ENCODE assay signal across 34 cellular contexts in genomic region chr2:165891345-165891744, GRCh38.
DNase-seq lines count a peak whose midpoint lies in the region; ATAC-seq, FAIRE-seq and TF ChIP-seq lines count a peak whose summit lies in the region.
"Had no signal": no experiment of that assay in that cellular context is flagged by ENCODE, and none has a peak within 500 bp of the region (broad histone marks: within the 10 kb centered on the region; RNA-seq: fewer than 3 reads in every experiment).

No MANE protein-coding gene starts in this region.

- no TSS peak for BruUV-seq in HepG2 (replicated peaks; lab: Mats Ljungman, UMichigan)
- no TSS peak for BruUV-seq in GM12878 (replicated peaks; lab: Mats Ljungman, UMichigan)
- no TSS peak for BruUV-seq in K562 (replicated peaks; lab: Mats Ljungman, UMichigan)

- CTCF ChIA-PET in HepG2 (lab: Yijun Ruan, JAX; ENCODE audit: low intra/inter-chr PET ratio, low total read pairs) (no interaction called here), HEK293 (lab: Yijun Ruan, JAX) (interaction anchor here (1.2 kb wide), 1 partner anchor 17 kb away, joined by 4 read pairs; no protein-coding TSS in a partner anchor), GM12878 (lab: Yijun Ruan, JAX) (interaction anchor here (1.0 to 2.2 kb wide), 3 partner anchors 9 to 17 kb away, joined by 3 to 7 read pairs (median 3); no protein-coding TSS in a partner anchor), K562 (lab: Yijun Ruan, JAX; ENCODE audit: low intra/inter-chr PET ratio) (no interaction called here)

- no peaks in the 10 kb centered on the region for H3K27me3 ChIP-seq in HepG2 (ENCODE audit: control insufficient read depth in 1 of 2, insufficient read depth in 2 of 2, low read length in 2 of 2)
- no peaks in the 10 kb centered on the region for H3K27me3 ChIP-seq in right lobe of liver
- no peaks in the 10 kb centered on the region for H3K27me3 ChIP-seq in GM12878 (replicated peaks in 1 of 2; ENCODE audit: control insufficient read depth in 2 of 2, insufficient read depth in 2 of 2, low read length in 1 of 2)
- no peaks in the 10 kb centered on the region for H3K27me3 ChIP-seq in K562 (ENCODE audit: control insufficient read depth in 2 of 2, insufficient read depth in 2 of 2, low read length in 2 of 2)
- H3K27me3 ChIP-seq: BE2C; BLaER1; BLaER1 treated with 17β-estradiol and CSF1 and Interleukin-3, amounts not matched to agents 10 nM and 100 nM had no signal

- no peaks in the 10 kb centered on the region for H3K9me1 ChIP-seq in K562 (ENCODE audit: control insufficient read depth, insufficient read depth, low read length)

- H3K27ac ChIP-seq in HepG2 (ENCODE audit: extremely low read length, insufficient read depth, low read length) (no peak overlapping the region), right lobe of liver (no peak overlapping the region), HEK293 (ENCODE audit: extremely low read depth, low read depth, low read length) (no peak overlapping the region), GM12878 (ENCODE audit: control insufficient read depth, insufficient read depth) (no peak overlapping the region), K562 (ENCODE audit: extremely low read depth, low read depth, low read length) (no peak overlapping the region)
- H3K27ac ChIP-seq: 22Rv1; A549; BLaER1; BLaER1 treated with 17β-estradiol and CSF1 and Interleukin-3, amounts not matched to agents 10 nM and 100 nM; C4-2B had no signal

- peaks cover 0 to 2% (median 0%) of the 10 kb centered on the region in 7 donors for H3K9me3 Mint-ChIP-seq in CD14-positive monocyte
- H3K9me3 Mint-ChIP-seq: CD4-positive, alpha-beta memory T cell; CD4-positive, alpha-beta T cell; CD8-positive, alpha-beta memory T cell; CD8-positive, alpha-beta T cell had no signal

- SMC1A ChIA-PET in GM12878 (lab: Charles Lee; ENCODE audit: uncharacterized antibody, unreplicated experiment): interaction anchor here (0.9 to 2.2 kb wide), 4 partner anchors 9 to 237 kb away, joined by 3 to 8 read pairs (median 3); partner anchors contain the start of gene SCN1A

- ATAC-seq in HepG2: no peak
- no peak for ATAC-seq in right lobe of liver
- ATAC-seq in GM12878: no peak
- ATAC-seq in K562: no peak
- ATAC-seq in GM18511 (IDR thresholded peaks at IDR 0.05; ENCODE audit: unreplicated experiment): no peak
- ATAC-seq: A549; CD8-positive, alpha-beta T cell had no signal

- no peak for TF ChIP-seq RAD21 in HepG2 (CRISPR knock-in tag; IDR thresholded peaks at IDR 0.05)
- no peak for TF ChIP-seq RAD21 in GM12878 (IDR thresholded peaks at IDR 0.05; ENCODE audit: insufficient read depth, low read depth, low read length)
- TF ChIP-seq RAD21 in K562 (CRISPR knock-in tag; conservative IDR thresholded peaks at IDR 0.05 in 1 of 2, IDR thresholded peaks at IDR 0.05 in 1 of 2): no peak

- RAD21 ChIA-PET in GM12878 (lab: Charles Lee; ENCODE audit: unreplicated experiment): interaction anchor here (2.0 kb wide), 1 partner anchor 17 kb away, joined by 7 read pairs; no protein-coding TSS in a partner anchor

- peaks cover 0 to 2% (median 0%) of the 10 kb centered on the region in 3 donors for H3K27me3 Mint-ChIP-seq in CD14-positive monocyte (ENCODE audit: low read depth in 3 of 3)
- H3K27me3 Mint-ChIP-seq: B cell; CD4-positive, alpha-beta memory T cell; CD4-positive, alpha-beta T cell; CD4-positive, CD25-positive, alpha-beta regulatory T cell; CD8-positive, alpha-beta memory T cell had no signal

- H3K4me2 ChIP-seq in HepG2 (ENCODE audit: low read depth, low read length) (no peak overlapping the region), GM12878 (ENCODE audit: control insufficient read depth, insufficient read depth) (no peak overlapping the region), K562 (ENCODE audit: insufficient read depth, low read length) (no peak overlapping the region)
- H3K4me2 ChIP-seq: A549; BLaER1; BLaER1 treated with 17β-estradiol and CSF1 and Interleukin-3, amounts not matched to agents 10 nM and 100 nM had no signal

- H4K20me1 ChIP-seq in HepG2 (ENCODE audit: insufficient read depth, low read length) (no peaks in the 10 kb centered on the region), GM12878 (ENCODE audit: control insufficient read depth, insufficient read depth) (no peaks in the 10 kb centered on the region), K562 (replicated peaks; ENCODE audit: control insufficient read depth, insufficient read depth, low read length) (no peaks in the 10 kb centered on the region)
- H4K20me1 ChIP-seq: BLaER1; BLaER1 treated with 17β-estradiol and CSF1 and Interleukin-3, amounts not matched to agents 10 nM and 100 nM had no signal

- POLR2A ChIA-PET in HepG2 (lab: Yijun Ruan, JAX): interaction anchor here (1.2 kb wide), 1 partner anchor 62 kb away, joined by 3 read pairs; the partner anchor contains the start of gene TTC21B
- POLR2A ChIA-PET in HEK293 (lab: Yijun Ruan, JAX): no interaction called here
- POLR2A ChIA-PET in GM12878 (lab: Charles Lee): no interaction called here
- POLR2A ChIA-PET in K562 (lab: Yijun Ruan, JAX): interaction anchor here (0.5 to 0.7 kb wide), 2 partner anchors 53 to 70 kb away, joined by 3 to 4 read pairs; no protein-coding TSS in a partner anchor

- H3K27ac Mint-ChIP-seq in CD14-positive monocyte: no peak overlapping the region
- H3K27ac Mint-ChIP-seq: B cell; CD4-positive, alpha-beta T cell; CD4-positive, CD25-positive, alpha-beta regulatory T cell; CD8-positive, alpha-beta T cell had no signal

- H3K4me3 Mint-ChIP-seq in CD14-positive monocyte: no peak overlapping the region
- H3K4me3 Mint-ChIP-seq: B cell; CD4-positive, alpha-beta memory T cell; CD4-positive, alpha-beta T cell; CD4-positive, CD25-positive, alpha-beta regulatory T cell; CD8-positive, alpha-beta memory T cell; CD8-positive, alpha-beta T cell had no signal

- FAIRE-seq in HepG2 (lab: Jason Lieb, UNC) (no peak), GM12878 (lab: Jason Lieb, UNC) (no peak), K562 (lab: Jason Lieb, UNC) (no peak)
- FAIRE-seq: A549 had no signal

- H3K4me1 ChIP-seq in HepG2 (ENCODE audit: insufficient read depth, low read length) (no peaks in the 10 kb centered on the region), right lobe of liver (no peaks in the 10 kb centered on the region), HEK293 (ENCODE audit: control insufficient read depth, insufficient read depth, low read length) (no peaks in the 10 kb centered on the region), GM12878 (ENCODE audit: control insufficient read depth, insufficient read depth, low read length) (peaks cover under 1% of the 10 kb centered on the region; the same call in 1 of the 2 replicates), K562 (replicated peaks in 1 of 2; ENCODE audit: control insufficient read depth in 2 of 2, insufficient read depth in 2 of 2, low read length in 2 of 2) (peaks cover 0 to 10% of the 10 kb centered on the region in 2 experiments; a peak in 3 of 5 replicates)
- H3K4me1 ChIP-seq: A549, BE2C had no signal

- peaks cover 23% of the 10 kb centered on the region for H3K4me1 Mint-ChIP-seq in CD14-positive monocyte
- H3K4me1 Mint-ChIP-seq: CD4-positive, alpha-beta memory T cell; CD8-positive, alpha-beta memory T cell had no signal

- DNase-seq in HepG2 (ENCODE audit: low spot score) (no peak), right lobe of liver (no peak), GM12878 (ENCODE audit: low read depth, low spot score) (no peak), K562 (ENCODE audit: extremely low read depth in 1 of 4, low spot score in 3 of 4) (no peak), NCI-H1694 treated with DMSO at 0.1 percent for 48 hours (lab: John Stamatoyannopoulos, UW) (no peak), CD14-positive monocyte (ENCODE audit: low spot score) (no peak)
- DNase-seq: 8988T; ACHN; AML-193; BE2C; C1 segment of cervical spinal cord; Caco-2; Calu3; CD4-positive, alpha-beta memory T cell; CD4-positive, alpha-beta T cell; CD4-positive, CD25-positive, alpha-beta regulatory T cell; CD8-positive, alpha-beta memory T cell; CD8-positive, alpha-beta T cell; COR-L47; DMS 273 treated with DMSO at 0.1 percent for 48 hours; DMS153; DMS53; DMS79; DMS79 treated with DMSO at 0.1 percent for 48 hours; DND-41; EL had no signal

- H2AFZ ChIP-seq in HepG2 (ENCODE audit: low read length) (no peak overlapping the region), GM12878 (ENCODE audit: control insufficient read depth, low read depth, low read length) (no peak overlapping the region), K562 (ENCODE audit: low read depth, low read length) (no peak overlapping the region)

- H3K9me3 ChIP-seq in HepG2 (ENCODE audit: low read length) (no peaks in the 10 kb centered on the region), right lobe of liver (no peaks in the 10 kb centered on the region), HEK293 (ENCODE audit: control insufficient read depth, insufficient read depth, low read depth, low read length) (no peaks in the 10 kb centered on the region), GM12878 (replicated peaks; ENCODE audit: control insufficient read depth, insufficient read depth, low read length) (no peaks in the 10 kb centered on the region), K562 (replicated peaks; ENCODE audit: control insufficient read depth, insufficient read depth, low read depth, low read length) (no peaks in the 10 kb centered on the region)
- H3K9me3 ChIP-seq: A549; BE2C; BLaER1; BLaER1 treated with 17β-estradiol and CSF1 and Interleukin-3, amounts not matched to agents 10 nM and 100 nM; Caco-2 had no signal

- 100% methylated on average over 1 of the region's 1 CpG for WGBS in HepG2 (ENCODE audit: low lambda C conversion rate)
- WGBS in right lobe of liver (ENCODE audit: insufficient coverage, low coverage, low lambda C conversion rate, missing lambda C conversion rate): 100% methylated on average over 1 of the region's 1 CpG
- 100% methylated on average over 1 of the region's 1 CpG for WGBS in GM12878 (ENCODE audit: insufficient coverage, insufficient replicate concordance, low lambda C conversion rate, missing lambda C conversion rate)
- 85% methylated on average over 1 of the region's 1 CpG for WGBS in K562 (ENCODE audit: insufficient coverage, low coverage, missing lambda C conversion rate)

- no peaks in the 10 kb centered on the region for H3K79me2 ChIP-seq in HepG2 (ENCODE audit: insufficient read depth, low read length)
- no peaks in the 10 kb centered on the region for H3K79me2 ChIP-seq in GM12878 (ENCODE audit: control insufficient read depth, insufficient read depth, low read length)
- no peaks in the 10 kb centered on the region for H3K79me2 ChIP-seq in K562 (ENCODE audit: control insufficient read depth, insufficient read depth, low read length)

- TF ChIP-seq EP300 in HepG2 (IDR thresholded peaks at IDR 0.05; ENCODE audit: low read depth in 2 of 2, low read length in 2 of 2) (no peak), HepG2 (CRISPR knock-in tag; IDR thresholded peaks at IDR 0.05; ENCODE audit: borderline replicate concordance) (no peak), GM12878 (IDR thresholded peaks at IDR 0.05; ENCODE audit: borderline replicate concordance in 1 of 2, control insufficient read depth in 1 of 2, low read depth in 2 of 2, low read length in 2 of 2) (no peak), K562 (IDR thresholded peaks at IDR 0.05; ENCODE audit: low read length) (no peak)

- in situ Hi-C loops in HepG2 (cut with HindIII; ENCODE audit: extremely low pct_ligation_motif_present, low pct_unique_long_range_greater_than_20kb) (no loop called here), GM12878 (cut with MboI) (no loop called here), K562 (cut with MboI) (no loop called here)

- intact Hi-C loops in HepG2 (cut with micrococcal nuclease; ENCODE audit: unreplicated experiment): loop anchor here (5.0 kb wide), 1 partner anchor 36 kb away; no protein-coding TSS in a partner anchor
- intact Hi-C loops in right lobe of liver (cut with DNase I): no loop called here
- intact Hi-C loops in GM12878 (cut with micrococcal nuclease; ENCODE audit: unreplicated experiment): no loop called here
- intact Hi-C loops in K562 (cut with micrococcal nuclease): no loop called here
- intact Hi-C loops in CD14-positive monocyte (cut with micrococcal nuclease): no loop called here

- TF ChIP-seq POLR2A in HepG2 (IDR thresholded peaks at IDR 0.05; ENCODE audit: insufficient read depth in 1 of 2, low read depth in 2 of 2, low read length in 2 of 2): no peak
- no peak for TF ChIP-seq POLR2A in right lobe of liver (IDR thresholded peaks at IDR 0.05)
- TF ChIP-seq POLR2A in GM12878 (IDR thresholded peaks at IDR 0.05; ENCODE audit: low read depth, low read length): no peak
- no peak for TF ChIP-seq POLR2A in K562 (conservative IDR thresholded peaks at IDR 0.05)

- TF ChIP-seq CTCF in HepG2 (CRISPR knock-in tag; IDR thresholded peaks at IDR 0.05): no peak
- no peak for TF ChIP-seq CTCF in right lobe of liver (IDR thresholded peaks at IDR 0.05)
- no peak for TF ChIP-seq CTCF in HEK293 (tag by site-specific recombination; IDR thresholded peaks at IDR 0.05)
- no peak for TF ChIP-seq CTCF in GM12878 (IDR thresholded peaks at IDR 0.05 in 2 of 3, conservative IDR thresholded peaks at IDR 0.05 in 1 of 3; ENCODE audit: control insufficient read depth in 2 of 3, extremely low read depth in 1 of 3, insufficient read depth in 1 of 3, low read depth in 3 of 3, low read length in 3 of 3)
- no peak for TF ChIP-seq CTCF in K562 (IDR thresholded peaks at IDR 0.05 in 2 of 3, conservative IDR thresholded peaks at IDR 0.05 in 1 of 3; ENCODE audit: insufficient read depth in 2 of 3, low read depth in 1 of 3, low read length in 3 of 3)
- no peak for TF ChIP-seq CTCF in CD14-positive monocyte (IDR thresholded peaks at IDR 0.05)

- peaks cover 32 to 45% of the 10 kb centered on the region in 2 donors for H3K36me3 Mint-ChIP-seq in CD14-positive monocyte

- no peak overlapping the region for H3K9ac ChIP-seq in HepG2 (ENCODE audit: insufficient read depth, low read depth, low read length)
- H3K9ac ChIP-seq in GM12878 (ENCODE audit: control insufficient read depth, insufficient read depth, low read length): no peak overlapping the region
- no peak overlapping the region for H3K9ac ChIP-seq in K562 (ENCODE audit: insufficient read depth in 1 of 2, low read depth in 2 of 2, low read length in 2 of 2)
- H3K9ac ChIP-seq: BLaER1; BLaER1 treated with 17β-estradiol and CSF1 and Interleukin-3, amounts not matched to agents 10 nM and 100 nM had no signal

- H3K4me3 ChIP-seq in HepG2 (replicated peaks in 1 of 3; ENCODE audit: insufficient read depth in 1 of 3, low read depth in 2 of 3, low read length in 3 of 3) (no peak overlapping the region), right lobe of liver (no peak overlapping the region), HEK293 (ENCODE audit: low read depth, low read length) (no peak overlapping the region), GM12878 (no peak overlapping the region), K562 (no peak overlapping the region)
- H3K4me3 ChIP-seq: A549; BLaER1; BLaER1 treated with 17β-estradiol and CSF1 and Interleukin-3, amounts not matched to agents 10 nM and 100 nM had no signal

- H3K36me3 ChIP-seq in HepG2 (replicated peaks in 1 of 2; ENCODE audit: control insufficient read depth in 1 of 2, insufficient read depth in 2 of 2, low read length in 2 of 2): peaks cover 21 to 79% of the 10 kb centered on the region in 2 experiments
- H3K36me3 ChIP-seq in right lobe of liver: peaks cover 0 to 4% (median 0%) of the 10 kb centered on the region in 4 donors
- H3K36me3 ChIP-seq in HEK293 (ENCODE audit: control insufficient read depth in 2 of 2, insufficient read depth in 1 of 2, low read length in 2 of 2): peaks cover 15 to 69% of the 10 kb centered on the region in 2 experiments; a peak in 2 of 3 replicates
- peaks cover 0 to 10% of the 10 kb centered on the region in 2 experiments; a peak in 2 of 4 replicates for H3K36me3 ChIP-seq in GM12878 (ENCODE audit: control insufficient read depth in 2 of 2, insufficient read depth in 2 of 2, low read length in 1 of 2)
- H3K36me3 ChIP-seq in K562 (ENCODE audit: control insufficient read depth, insufficient read depth, low read length): peaks cover 52% of the 10 kb centered on the region
- H3K36me3 ChIP-seq: BE2C had no signal

Comparison
In these comparisons a context has a peak if more than half of its experiments do, and no peak if none do; other contexts are left out.
1. CTCF ChIA-PET loops: an anchor here in HEK293 (1.2 kb wide) and GM12878 (1.0 to 2.2 kb wide); none called in HepG2 and K562.
2. POLR2A ChIA-PET loops: an anchor here in HepG2 (1.2 kb wide) and K562 (0.5 to 0.7 kb wide); none called in HEK293 and GM12878.
3. Of the 241 proteins assayed by ChIP-seq in both HepG2 and K562: peak only in HepG2: none; only in K562: none; in both: ZNF24; in neither: 240.